In genomic region chr10:116961305-116962251, GRCh38 we compare ENCODE assay signal across 21 cellular contexts. TPM values are rescaled to one million over a fixed set of nuclear protein-coding genes. Genes with fewer than 3 reads are reported as not detected.
DNase-seq lines count a peak whose midpoint lies in the region; ATAC-seq and TF ChIP-seq lines count a peak whose summit lies in the region.
"Had no signal": no experiment of that assay in that cellular context is flagged by ENCODE, and none has a peak within 500 bp of the region (broad histone marks: within the 10 kb centered on the region; RNA-seq: fewer than 3 reads in every experiment).

No MANE protein-coding gene starts in this region.

- CTCF ChIA-PET in HEK293 (lab: Yijun Ruan, JAX) = interaction anchor here (0.5 to 0.6 kb wide), 2 partner anchors 21 to 213 kb away, joined by 3 read pairs; no protein-coding TSS in a partner anchor

- H3K27ac ChIP-seq in HEK293 (ENCODE audit: extremely low read depth, low read depth, low read length) = no peak overlapping the region
- H3K27ac ChIP-seq in brain microvascular endothelial cell = no peak overlapping the region
- H3K27ac ChIP-seq: BLaER1, hepatocyte, upper lobe of right lung had no signal

- peaks cover 7% of the 10 kb centered on the region; the same call in 1 of the 2 replicates for H3K4me1 ChIP-seq in HEK293 (ENCODE audit: control insufficient read depth, insufficient read depth, low read length)
- H3K4me1 ChIP-seq: BLaER1, upper lobe of right lung had no signal

- no peak for ATAC-seq in GM21447 (IDR thresholded peaks at IDR 0.05; ENCODE audit: unreplicated experiment)
- ATAC-seq: left lobe of liver; naive thymus-derived CD8-positive, alpha-beta T cell; right cardiac atrium; upper lobe of right lung had no signal

- in situ Hi-C loops in brain microvascular endothelial cell (cut with HindIII; ENCODE audit: low pct_ligation_motif_present, low sequenced_read_pairs) = no loop called here

- H3K9me3 ChIP-seq in HEK293 (ENCODE audit: control insufficient read depth, insufficient read depth, low read depth, low read length) = no peaks in the 10 kb centered on the region
- H3K9me3 ChIP-seq: BLaER1, upper lobe of right lung had no signal

- DNase-seq in NCI-H2081 treated with DMSO at 0.1 percent for 48 hours (lab: John Stamatoyannopoulos, UW) (peak; percentile 93), anterior cingulate cortex (lab: John Stamatoyannopoulos, UW) (peak in 30 of 58 donors; percentile 12 to 87 (median 54)), occipital lobe (lab: John Stamatoyannopoulos, UW) (peak; percentile 46), brain microvascular endothelial cell (no peak), AML-193 (lab: John Stamatoyannopoulos, UW) (no peak)
- DNase-seq in activated CD4-positive, CD25-positive, alpha-beta regulatory T cell (lab: John Stamatoyannopoulos, UW) = no peak
- DNase-seq: activated CD4-positive, CD25-positive, alpha-beta regulatory T cell treated with anti-CD3 and anti-CD28 coated beads, Interleukin-2, amount 50 U/mL, for 72 hours; activated T-cell treated with anti-CD3 and anti-CD28 coated beads, Interleukin-2, amount 50 U/mL, for 1 hour; EL; erythroblast; naive thymus-derived CD8-positive, alpha-beta T cell; NCI-H187; OCI-M1; right cardiac atrium; stimulated activated CD4-positive, alpha-beta T cell treated with anti-CD3 and anti-CD28 coated beads, Interleukin-2, amount 100 ng/mL, for 48 hours; upper lobe of right lung had no signal

- no peak overlapping the region for H3K4me3 ChIP-seq in HEK293 (ENCODE audit: low read depth, low read length)
- H3K4me3 ChIP-seq in brain microvascular endothelial cell (ENCODE audit: low read depth, low read length) = no peak overlapping the region
- H3K4me3 ChIP-seq: BLaER1, hepatocyte, upper lobe of right lung had no signal

- TF ChIP-seq CTCF in HEK293 (tag by site-specific recombination; IDR thresholded peaks at IDR 0.05) (no peak), brain microvascular endothelial cell (IDR thresholded peaks at IDR 0.05; ENCODE audit: low read depth, low read length, missing control alignments) (no peak)

- no peaks in the 10 kb centered on the region for H3K27me3 ChIP-seq in brain microvascular endothelial cell (replicated peaks)
- H3K27me3 ChIP-seq: BLaER1, hepatocyte, upper lobe of right lung had no signal

- H3K36me3 ChIP-seq in HEK293 (ENCODE audit: control insufficient read depth in 2 of 2, insufficient read depth in 1 of 2, low read length in 2 of 2) = peaks cover 6 to 13% of the 10 kb centered on the region in 2 experiments
- no peaks in the 10 kb centered on the region for H3K36me3 ChIP-seq in brain microvascular endothelial cell (replicated peaks)
- H3K36me3 ChIP-seq: BLaER1, upper lobe of right lung had no signal

- POLR2A ChIA-PET in HEK293 (lab: Yijun Ruan, JAX) = no interaction called here

TF ChIP-seq in HEK293, 187 proteins besides CTCF, POLR2A, EP300 and RAD21 (continues in another document):
- TF ChIP-seq ZNF391 (tag by site-specific recombination; IDR thresholded peaks at IDR 0.05; ENCODE audit: borderline replicate concordance, low read depth) (no peak), ZNF426 (tag by site-specific recombination; IDR thresholded peaks at IDR 0.05) (no peak), ZNF704 (tag by site-specific recombination; IDR thresholded peaks at IDR 0.05) (no peak), EGR2 (tag by site-specific recombination; IDR thresholded peaks at IDR 0.05; ENCODE audit: low read depth) (no peak), ZNF132 (tag by site-specific recombination; IDR thresholded peaks at IDR 0.05; ENCODE audit: borderline replicate concordance) (no peak), ZNF610 (tag by site-specific recombination; IDR thresholded peaks at IDR 0.05; ENCODE audit: borderline replicate concordance) (no peak), ZNF341 (tag by site-specific recombination; IDR thresholded peaks at IDR 0.05; ENCODE audit: low read depth) (no peak), SETDB1 (IDR thresholded peaks at IDR 0.05; ENCODE audit: insufficient read length, low read length) (no peak), ZNF266 (tag by site-specific recombination; IDR thresholded peaks at IDR 0.05; ENCODE audit: low read depth) (no peak), ZSCAN4 (tag by site-specific recombination; IDR thresholded peaks at IDR 0.05) (no peak), ZNF311 (tag by site-specific recombination; IDR thresholded peaks at IDR 0.05; ENCODE audit: borderline replicate concordance) (no peak), ZNF354C (tag by site-specific recombination; IDR thresholded peaks at IDR 0.05; ENCODE audit: borderline replicate concordance, low read depth) (no peak), HOXD13 (CRISPR knock-in tag; IDR thresholded peaks at IDR 0.05; ENCODE audit: borderline replicate concordance) (no peak), OSR2 (tag by site-specific recombination; IDR thresholded peaks at IDR 0.05) (peak; percentile 66), ZBTB20 (tag by site-specific recombination; IDR thresholded peaks at IDR 0.05) (no peak), ZNF621 (tag by site-specific recombination; IDR thresholded peaks at IDR 0.05) (no peak)
- TF ChIP-seq, protein P1, sequence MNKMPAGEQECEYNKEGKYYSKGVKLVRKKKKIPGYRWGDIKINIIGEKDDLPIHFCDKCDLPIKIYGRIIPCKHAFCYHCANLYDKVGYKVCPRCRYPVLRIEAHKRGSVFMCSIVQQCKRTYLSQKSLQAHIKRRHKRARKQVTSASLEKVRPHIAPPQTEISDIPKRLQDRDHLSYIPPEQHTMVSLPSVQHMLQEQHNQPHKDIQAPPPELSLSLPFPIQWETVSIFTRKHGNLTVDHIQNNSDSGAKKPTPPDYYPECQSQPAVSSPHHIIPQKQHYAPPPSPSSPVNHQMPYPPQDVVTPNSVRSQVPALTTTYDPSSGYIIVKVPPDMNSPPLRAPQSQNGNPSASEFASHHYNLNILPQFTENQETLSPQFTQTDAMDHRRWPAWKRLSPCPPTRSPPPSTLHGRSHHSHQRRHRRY (tag by site-specific recombination; IDR thresholded peaks at IDR 0.05) = no peak
- TF ChIP-seq, protein P2, sequence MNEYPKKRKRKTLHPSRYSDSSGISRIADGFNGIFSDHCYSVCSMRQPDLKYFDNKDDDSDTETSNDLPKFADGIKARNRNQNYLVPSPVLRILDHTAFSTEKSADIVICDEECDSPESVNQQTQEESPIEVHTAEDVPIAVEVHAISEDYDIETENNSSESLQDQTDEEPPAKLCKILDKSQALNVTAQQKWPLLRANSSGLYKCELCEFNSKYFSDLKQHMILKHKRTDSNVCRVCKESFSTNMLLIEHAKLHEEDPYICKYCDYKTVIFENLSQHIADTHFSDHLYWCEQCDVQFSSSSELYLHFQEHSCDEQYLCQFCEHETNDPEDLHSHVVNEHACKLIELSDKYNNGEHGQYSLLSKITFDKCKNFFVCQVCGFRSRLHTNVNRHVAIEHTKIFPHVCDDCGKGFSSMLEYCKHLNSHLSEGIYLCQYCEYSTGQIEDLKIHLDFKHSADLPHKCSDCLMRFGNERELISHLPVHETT (tag by site-specific recombination; IDR thresholded peaks at IDR 0.05) = no peak
- TF ChIP-seq, protein P3, sequence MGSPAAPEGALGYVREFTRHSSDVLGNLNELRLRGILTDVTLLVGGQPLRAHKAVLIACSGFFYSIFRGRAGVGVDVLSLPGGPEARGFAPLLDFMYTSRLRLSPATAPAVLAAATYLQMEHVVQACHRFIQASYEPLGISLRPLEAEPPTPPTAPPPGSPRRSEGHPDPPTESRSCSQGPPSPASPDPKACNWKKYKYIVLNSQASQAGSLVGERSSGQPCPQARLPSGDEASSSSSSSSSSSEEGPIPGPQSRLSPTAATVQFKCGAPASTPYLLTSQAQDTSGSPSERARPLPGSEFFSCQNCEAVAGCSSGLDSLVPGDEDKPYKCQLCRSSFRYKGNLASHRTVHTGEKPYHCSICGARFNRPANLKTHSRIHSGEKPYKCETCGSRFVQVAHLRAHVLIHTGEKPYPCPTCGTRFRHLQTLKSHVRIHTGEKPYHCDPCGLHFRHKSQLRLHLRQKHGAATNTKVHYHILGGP (tag by site-specific recombination; IDR thresholded peaks at IDR 0.05) = no peak
- TF ChIP-seq, protein P4, sequence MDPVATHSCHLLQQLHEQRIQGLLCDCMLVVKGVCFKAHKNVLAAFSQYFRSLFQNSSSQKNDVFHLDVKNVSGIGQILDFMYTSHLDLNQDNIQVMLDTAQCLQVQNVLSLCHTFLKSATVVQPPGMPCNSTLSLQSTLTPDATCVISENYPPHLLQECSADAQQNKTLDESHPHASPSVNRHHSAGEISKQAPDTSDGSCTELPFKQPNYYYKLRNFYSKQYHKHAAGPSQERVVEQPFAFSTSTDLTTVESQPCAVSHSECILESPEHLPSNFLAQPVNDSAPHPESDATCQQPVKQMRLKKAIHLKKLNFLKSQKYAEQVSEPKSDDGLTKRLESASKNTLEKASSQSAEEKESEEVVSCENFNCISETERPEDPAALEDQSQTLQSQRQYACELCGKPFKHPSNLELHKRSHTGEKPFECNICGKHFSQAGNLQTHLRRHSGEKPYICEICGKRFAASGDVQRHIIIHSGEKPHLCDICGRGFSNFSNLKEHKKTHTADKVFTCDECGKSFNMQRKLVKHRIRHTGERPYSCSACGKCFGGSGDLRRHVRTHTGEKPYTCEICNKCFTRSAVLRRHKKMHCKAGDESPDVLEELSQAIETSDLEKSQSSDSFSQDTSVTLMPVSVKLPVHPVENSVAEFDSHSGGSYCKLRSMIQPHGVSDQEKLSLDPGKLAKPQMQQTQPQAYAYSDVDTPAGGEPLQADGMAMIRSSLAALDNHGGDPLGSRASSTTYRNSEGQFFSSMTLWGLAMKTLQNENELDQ (tag by site-specific recombination; IDR thresholded peaks at IDR 0.05; ENCODE audit: low read depth) = no peak

RNA-seq across cellular contexts. Expression of gene SHTN1, which starts 43.4 kb away (rescaled TPM):
- total RNA-seq in occipital lobe = 54.1 TPM

Comparison
In these comparisons a context has a peak if more than half of its experiments do, and no peak if none do; other contexts are left out.
1. DNase-seq: peak in NCI-H2081 treated with DMSO at 0.1 percent for 48 hours (single experiment), anterior cingulate cortex (30 of 58) and occipital lobe (single experiment); none in activated CD4-positive, CD25-positive, alpha-beta regulatory T cell (0 of 4), brain microvascular endothelial cell (single experiment) and AML-193 (0 of 2).